9 cellular contexts compared by ENCODE assay signal in the genomic region with DNA sequence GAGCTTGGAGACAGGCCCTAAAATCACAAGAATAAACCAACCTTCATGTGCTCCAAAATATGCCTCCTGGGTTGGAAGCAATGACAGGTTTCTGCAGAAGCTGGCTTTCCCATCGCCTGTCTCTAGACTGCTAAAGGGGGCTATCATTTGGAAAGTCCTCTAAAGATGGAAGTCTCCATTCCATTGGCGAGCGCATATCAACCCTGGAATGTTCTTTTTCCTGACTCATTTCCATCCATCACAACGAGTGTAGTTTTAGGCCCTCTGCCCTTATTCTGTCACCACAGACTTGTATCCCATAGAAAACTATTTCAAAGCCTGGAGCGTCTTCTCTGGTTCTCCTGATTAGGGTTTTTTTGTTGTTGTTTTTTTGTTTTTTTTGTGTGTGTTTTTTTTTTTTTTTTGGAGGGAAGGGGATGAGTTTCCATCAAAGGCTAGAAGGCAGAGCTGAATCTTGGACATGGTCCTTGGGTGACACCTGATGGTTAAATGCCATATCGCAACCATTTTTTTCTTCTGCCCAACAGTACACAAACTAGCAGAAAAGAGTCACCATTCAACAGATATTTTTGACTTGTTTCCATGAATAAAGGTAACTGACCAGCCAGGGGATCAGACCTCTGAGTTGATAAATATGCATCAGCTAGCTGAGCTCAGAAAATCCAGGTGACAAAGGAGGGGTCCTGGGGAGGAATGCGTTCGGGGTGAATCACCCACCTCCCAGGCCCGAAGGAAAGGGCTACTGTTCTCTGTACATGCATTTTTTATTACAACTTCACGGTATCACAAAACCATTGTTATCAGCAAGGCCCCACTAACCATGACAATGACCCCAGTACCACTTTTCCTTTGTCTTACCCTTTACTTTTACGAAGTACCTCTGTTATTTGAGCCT. TPM values are rescaled to one million over a fixed set of nuclear protein-coding genes. Genes with fewer than 3 reads are reported as not detected.
DNase-seq lines count a peak whose midpoint lies in the region; ATAC-seq, FAIRE-seq and TF ChIP-seq lines count a peak whose summit lies in the region.
"Had no signal": no experiment of that assay in that cellular context is flagged by ENCODE, and none has a peak within 500 bp of the region (broad histone marks: within the 10 kb centered on the region; RNA-seq: fewer than 3 reads in every experiment).

No MANE protein-coding gene starts in this region.

- H3K4me3 ChIP-seq in AG10803 (ENCODE audit: low read length) = no peak overlapping the region
- no peak overlapping the region for H3K4me3 ChIP-seq in GM12878
- H3K4me3 ChIP-seq in thoracic aorta = no peak overlapping the region

- BruUV-seq in GM12878 (replicated peaks; lab: Mats Ljungman, UMichigan) = no TSS peak

- TF ChIP-seq POLR2A in GM12878 (IDR thresholded peaks at IDR 0.05; ENCODE audit: low read depth, low read length) = no peak

- in situ Hi-C loops in GM12878 (cut with MboI) = no loop called here

- no peak overlapping the region for H2AFZ ChIP-seq in GM12878 (ENCODE audit: control insufficient read depth, low read depth, low read length)

- H3K4me1 ChIP-seq in GM12878 (ENCODE audit: control insufficient read depth, insufficient read depth, low read length) (no peaks in the 10 kb centered on the region), thoracic aorta (ENCODE audit: control insufficient read depth in 1 of 2, low read depth in 2 of 2) (peaks cover 29 to 65% of the 10 kb centered on the region in 2 donors)

- H3K9me3 ChIP-seq in GM12878 (replicated peaks; ENCODE audit: control insufficient read depth, insufficient read depth, low read length) (no peaks in the 10 kb centered on the region), thoracic aorta (no peaks in the 10 kb centered on the region)

- no peak overlapping the region for H3K9ac ChIP-seq in GM12878 (ENCODE audit: control insufficient read depth, insufficient read depth, low read length)

- CTCF ChIA-PET in GM12878 (lab: Yijun Ruan, JAX) = interaction anchor here (0.7 to 5.2 kb wide), 10 partner anchors 9 to 239 kb away, joined by 3 to 48 read pairs (median 6); no protein-coding TSS in a partner anchor

- H3K27me3 ChIP-seq in GM12878 (replicated peaks in 1 of 2; ENCODE audit: control insufficient read depth in 2 of 2, insufficient read depth in 2 of 2, low read length in 1 of 2) (peaks cover 0 to 3% of the 10 kb centered on the region in 2 experiments; a peak in 2 of 4 replicates), thoracic aorta (replicated peaks; ENCODE audit: insufficient read depth) (no peaks in the 10 kb centered on the region)

- H3K36me3 ChIP-seq in GM12878 (ENCODE audit: control insufficient read depth in 2 of 2, insufficient read depth in 2 of 2, low read length in 1 of 2) (no peaks in the 10 kb centered on the region), thoracic aorta (no peaks in the 10 kb centered on the region)

- peak; percentile 75 for TF ChIP-seq CTCF in AG10803 (conservative IDR thresholded peaks at IDR 0.05; ENCODE audit: low read length)
- peak; percentile 57 for TF ChIP-seq CTCF in GM12874 (IDR thresholded peaks at IDR 0.05; ENCODE audit: insufficient read depth, low read depth, low read length)
- peak; percentile 69 to 79 (median 70) for TF ChIP-seq CTCF in GM12878 (IDR thresholded peaks at IDR 0.05 in 2 of 3, conservative IDR thresholded peaks at IDR 0.05 in 1 of 3; ENCODE audit: control insufficient read depth in 2 of 3, extremely low read depth in 1 of 3, insufficient read depth in 1 of 3, low read depth in 3 of 3, low read length in 3 of 3)
- peak; percentile 62 for TF ChIP-seq CTCF in thoracic aorta (IDR thresholded peaks at IDR 0.05)

- RAD21 ChIA-PET in GM12878 (lab: Charles Lee; ENCODE audit: unreplicated experiment) = interaction anchor here (1.2 to 2.1 kb wide), 7 partner anchors 34 to 229 kb away, joined by 3 to 9 read pairs (median 4); no protein-coding TSS in a partner anchor

- WGBS in GM12878 (ENCODE audit: insufficient coverage, insufficient replicate concordance, low lambda C conversion rate, missing lambda C conversion rate) = 38% methylated on average over 11 of the region's 11 CpGs

- ATAC-seq in GM12878 (peak; percentile 68), thoracic aorta (ENCODE audit: insufficient number of reproducible peaks, low FRiP score, low read depth) (peak; percentile 72)

- H3K27ac ChIP-seq in GM12878 (ENCODE audit: control insufficient read depth, insufficient read depth) (no peak overlapping the region), thoracic aorta (peak overlapping the region; percentile 55 to 60)

- no peaks in the 10 kb centered on the region for H3K79me2 ChIP-seq in GM12878 (ENCODE audit: control insufficient read depth, insufficient read depth, low read length)

- SMC1A ChIA-PET in GM12878 (lab: Charles Lee; ENCODE audit: uncharacterized antibody, unreplicated experiment) = interaction anchor here (1.0 to 2.4 kb wide), 4 partner anchors 61 to 229 kb away, joined by 3 to 16 read pairs (median 9); no protein-coding TSS in a partner anchor

- H4K20me1 ChIP-seq in GM12878 (ENCODE audit: control insufficient read depth, insufficient read depth) = 0 out of 2 replicates have a peak, but pooled peaks cover 3% of the 10 kb centered on the region

- no peak overlapping the region for H3K4me2 ChIP-seq in GM12878 (ENCODE audit: control insufficient read depth, insufficient read depth)

- peak; percentile 89 for TF ChIP-seq RAD21 in GM12878 (IDR thresholded peaks at IDR 0.05; ENCODE audit: insufficient read depth, low read depth, low read length)

- FAIRE-seq in GM12878 (lab: Jason Lieb, UNC) (peak; percentile 98), islet of Langerhans (lab: Jason Lieb, UNC) (peak; percentile 95)

- TF ChIP-seq EP300 in GM12878 (IDR thresholded peaks at IDR 0.05; ENCODE audit: borderline replicate concordance in 1 of 2, control insufficient read depth in 1 of 2, low read depth in 2 of 2, low read length in 2 of 2) = no peak

- intact Hi-C loops in GM12878 (cut with micrococcal nuclease; ENCODE audit: unreplicated experiment) = loop anchor here (1.0 kb wide), 3 partner anchors 62 to 227 kb away; no protein-coding TSS in a partner anchor

- DNase-seq in AG10803 (ENCODE audit: low read depth) = peak; percentile 66
- DNase-seq in NCI-H2107 treated with DMSO at 0.1 percent for 48 hours (lab: John Stamatoyannopoulos, UW; ENCODE audit: unreplicated experiment) = peak; percentile 50
- DNase-seq in GM12878 (ENCODE audit: low read depth, low spot score) = peak; percentile 23
- DNase-seq in thoracic aorta (ENCODE audit: low spot score) = no peak
- DNase-seq in NCI-H226 = no peak
- DNase-seq in NK-92 (lab: John Stamatoyannopoulos, UW; ENCODE audit: unreplicated experiment) = no peak

- POLR2A ChIA-PET in GM12878 (lab: Charles Lee) = interaction anchor here (0.7 to 1.6 kb wide), 2 partner anchors 62 to 104 kb away, joined by 3 read pairs; no protein-coding TSS in a partner anchor

TF ChIP-seq in GM12878, 131 proteins besides CTCF, POLR2A, EP300 and RAD21:
- TF ChIP-seq ZNF384 (IDR thresholded peaks at IDR 0.05; ENCODE audit: borderline replicate concordance, low read depth, low read length) = peak; percentile 84
- TF ChIP-seq CEBPZ (IDR thresholded peaks at IDR 0.05; ENCODE audit: low read depth, low read length) = no peak
- peak; percentile 95 for TF ChIP-seq SMC3 (IDR thresholded peaks at IDR 0.05; ENCODE audit: borderline replicate concordance, low read length)
- 0 out of 2 replicates have a peak, but pooled peaks have one; percentile 33 for TF ChIP-seq YY1 (IDR thresholded peaks at IDR 0.05; ENCODE audit: low read depth, low read length)
TF ChIP-seq in GM12878: peak in this region for 3.

RNA-seq across cellular contexts. Expression of gene KCNA5, which starts 40.5 kb away (rescaled TPM):
- total RNA-seq in GM12878 (2013; cell fraction: nucleolus; rRNA removed) = not detected in 2 replicates
- 0.11 and 0.16 TPM in 2 replicates for total RNA-seq in GM12878 (2014; rRNA removed)
- 0.18 and 0.22 TPM in 2 replicates for total RNA-seq in GM12878 (2014; rRNA removed; fragmentation: Illumina TruSeq; extraction: Trizol)
- 0.29 and 0.44 TPM in 2 replicates for total RNA-seq in GM12878 (2021)
- not detected for polyA plus RNA-seq in GM12878 (2011; ENCODE audit: low read depth)
- polyA plus RNA-seq in GM12878 (2011; rRNA removed) = not detected in 2 replicates
- polyA plus RNA-seq in GM12878 (2011; cell fraction: cytosol; rRNA removed) = not detected in 2 replicates
- polyA plus RNA-seq in GM12878 (2011; cell fraction: nucleus; rRNA removed) = not detected in 2 replicates
- polyA plus RNA-seq in GM12878 (2012) = 0.07 TPM in 1 of 2 replicates, not detected in the other
- 0.16 TPM in 2 replicates for polyA plus RNA-seq in GM12878 (2014; fragmentation: Illumina TruSeq; extraction: Trizol)
- under 1 TPM in 1 of 2 experiments, not detected in 1; 0.11 TPM for polyA plus RNA-seq in GM12878 (2014; fragmentation: Nextera tagmentation; extraction: Ambion mirVana)
- 0.33 and 0.56 TPM in 2 replicates for polyA plus RNA-seq in GM12878 (2014; rRNA removed)
- not detected for polyA plus RNA-seq in GM12878 (2016; fragmentation: Nextera tagmentation; extraction: Ambion mirVana)
- polyA minus RNA-seq in GM12878 (2011; rRNA and poly(A)+ RNA removed) = not detected in 2 replicates
- polyA minus RNA-seq in GM12878 (2011; cell fraction: cytosol; rRNA and poly(A)+ RNA removed) = not detected in 2 replicates
- polyA minus RNA-seq in GM12878 (2011; cell fraction: nucleus; rRNA and poly(A)+ RNA removed) = not detected in 2 replicates
- 10 to 100 TPM; 58.8 to 91.7 TPM for total RNA-seq in thoracic aorta
- polyA plus RNA-seq: IgD-negative memory B cell had no signal

Comparison
In these comparisons a context has a peak if more than half of its experiments do, and no peak if none do; other contexts are left out.
1. DNase-seq: peak in AG10803 (single experiment), NCI-H2107 treated with DMSO at 0.1 percent for 48 hours (single experiment) and GM12878 (single experiment); none in thoracic aorta (single experiment), NCI-H226 (single experiment) and NK-92 (single experiment).
2. RNA of gene KCNA5, which starts 40.5 kb away (total RNA-seq): 58.8 to 91.7 TPM in thoracic aorta; 0.11 to 0.44 TPM in GM12878; every median in the first group is over 10 times any median in the second.
3. Peak in every context shown above with its lines, with median percentiles within 50 percentile points of each other: CTCF ChIP-seq.